Comparison of ENCODE assay signal across 10 cellular contexts in the genomic region with DNA sequence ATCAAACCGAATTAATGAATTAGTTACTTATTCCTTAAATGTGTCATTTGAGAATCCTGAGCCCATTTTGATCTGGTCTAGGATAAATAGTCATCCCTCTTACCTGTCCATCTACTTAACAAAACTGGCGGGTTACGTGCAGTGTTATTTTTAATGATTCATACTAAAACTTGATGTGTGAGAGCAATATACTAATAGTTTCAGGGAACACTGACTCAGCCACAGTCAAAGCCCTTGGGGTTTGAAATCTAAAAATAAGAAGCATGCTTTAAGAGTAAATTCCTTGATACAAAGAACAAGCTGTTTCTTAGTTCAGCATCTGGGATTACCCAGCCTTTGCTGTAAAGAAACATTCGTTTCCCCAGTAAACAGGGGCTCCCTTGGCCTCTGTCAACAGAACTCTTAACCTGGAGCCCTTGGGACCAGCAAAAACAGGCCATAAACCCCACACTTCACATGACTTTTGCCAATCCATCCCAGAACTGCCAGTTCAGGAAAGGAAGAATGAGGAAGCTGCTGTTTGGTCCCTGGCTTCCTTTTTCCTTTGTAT.
DNase-seq lines count a peak whose midpoint lies in the region; ATAC-seq and TF ChIP-seq lines count a peak whose summit lies in the region.
"Had no signal": no experiment of that assay in that cellular context is flagged by ENCODE, and none has a peak within 500 bp of the region (broad histone marks: within the 10 kb centered on the region; RNA-seq: fewer than 3 reads in every experiment).

No MANE protein-coding gene starts in this region.

- peak; percentile 48 for ATAC-seq in GM19043 (IDR thresholded peaks at IDR 0.05; ENCODE audit: low read depth, unreplicated experiment)

- no peaks in the 10 kb centered on the region for H3K36me3 ChIP-seq in uterus
- H3K36me3 ChIP-seq: neutrophil had no signal

- no peaks in the 10 kb centered on the region for H3K9me3 ChIP-seq in uterus
- H3K9me3 ChIP-seq: neutrophil had no signal

- DNase-seq in HPDE6-E6E7 (ENCODE audit: extremely low spot score) (peak; percentile 49), fibroblast of peridontal ligament (ENCODE audit: extremely low read depth) (peak; percentile 89), uterus (peak in 1 of 2 donors; percentile 29), NCI-H2107 treated with DMSO at 0.1 percent for 48 hours (lab: John Stamatoyannopoulos, UW; ENCODE audit: unreplicated experiment) (no peak), SIG-M5 (lab: John Stamatoyannopoulos, UW) (no peak), germinal center (ENCODE audit: low spot score) (no peak)
- DNase-seq: cerebellar nuclear complex had no signal

- TF ChIP-seq CTCF in uterus (IDR thresholded peaks at IDR 0.05): no peak

- TF ChIP-seq POLR2A in uterus (IDR thresholded peaks at IDR 0.05): no peak

- no peak overlapping the region for H3K4me3 ChIP-seq in uterus

- intact Hi-C loops in uterus (cut with DNase I; ENCODE audit: low total_unique reads): no loop called here

- no peaks in the 10 kb centered on the region for H3K4me1 ChIP-seq in uterus

- peak overlapping the region; percentile 56 to 60 for H3K27ac ChIP-seq in uterus
- H3K27ac ChIP-seq: HL-60, neutrophil had no signal

- H3K27me3 ChIP-seq in uterus: no peaks in the 10 kb centered on the region
- H3K27me3 ChIP-seq: neutrophil had no signal

Comparison
In these comparisons a context has a peak if more than half of its experiments do, and no peak if none do; other contexts are left out.
1. DNase-seq: peak in HPDE6-E6E7 (single experiment) and fibroblast of peridontal ligament (single experiment); none in NCI-H2107 treated with DMSO at 0.1 percent for 48 hours (single experiment), SIG-M5 (single experiment) and germinal center (single experiment).